23 cellular contexts compared by ENCODE assay signal in the genomic region with DNA sequence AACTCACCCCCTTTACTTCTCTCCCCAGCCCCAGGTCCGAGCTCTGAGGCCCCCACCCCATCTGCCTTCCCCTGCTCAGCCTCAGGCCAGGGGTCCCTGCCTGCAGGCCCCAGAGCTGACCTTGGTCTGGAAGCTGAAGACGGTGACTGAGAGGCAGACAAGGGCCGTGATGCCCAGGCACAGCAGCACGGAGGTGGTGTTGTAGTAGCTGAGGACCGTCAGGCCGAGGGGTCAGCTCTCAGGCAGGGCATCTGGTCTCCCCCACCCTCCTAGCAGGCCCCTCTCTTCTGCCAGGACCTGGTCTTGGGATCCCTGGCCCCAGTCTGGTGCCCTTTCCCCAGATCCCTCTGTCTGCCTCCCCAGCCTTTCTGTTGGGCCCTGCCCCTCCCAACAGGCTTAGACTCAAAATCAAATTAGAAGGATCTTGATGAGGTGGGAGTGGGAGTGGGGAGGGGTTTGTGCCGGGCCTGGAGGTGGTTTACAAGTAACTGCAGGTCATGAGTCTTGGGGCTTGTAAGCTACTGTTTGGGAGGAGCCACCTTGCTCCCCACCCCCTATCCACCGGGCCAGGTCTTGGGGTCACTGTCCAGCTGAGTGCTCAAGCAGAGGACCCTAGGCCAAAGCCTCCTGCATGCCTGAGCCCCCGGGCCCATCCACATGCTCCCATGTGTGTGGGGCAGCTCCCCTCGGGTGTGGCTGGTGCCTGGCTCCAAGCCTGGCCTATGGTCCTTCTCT. TPM values are rescaled to one million over a fixed set of nuclear protein-coding genes. Genes with fewer than 3 reads are reported as not detected.
"Had no signal": no experiment of that assay in that cellular context is flagged by ENCODE, and none has a peak within 500 bp of the region (broad histone marks: within the 10 kb centered on the region; RNA-seq: fewer than 3 reads in every experiment).

No MANE protein-coding gene starts in this region.

- H3K27me3 ChIP-seq: pancreas, suprapubic skin had no signal

- DNase-seq: activated CD4-positive, alpha-beta memory T cell treated with anti-CD3 and anti-CD28 coated beads, Interleukin-2, amount 10 ng/mL, durations not matched to agents 7 days and 5 days; activated CD4-positive, alpha-beta T cell treated with anti-CD3 and anti-CD28 coated beads for 1 hour; activated CD4-positive, alpha-beta T cell treated with anti-CD3 and anti-CD28 coated beads, Interleukin-2, amount 10 ng/mL, durations not matched to agents 7 days and 5 days; activated CD8-positive, alpha-beta memory T cell treated with anti-CD3 and anti-CD28 coated beads, Interleukin-2, amount 50 U/mL, for 48 hours; activated gamma-delta T cell treated with Interleukin-2 at 50 U/mL for 16 hours; activated naive CD4-positive, alpha-beta T cell treated with anti-CD3 and anti-CD28 coated beads, Interleukin-2, amount 50 U/mL, for 16 hours; activated T-cell treated with anti-CD3 and anti-CD28 coated beads, Interleukin-2, amount 50 U/mL, for 24 hours; amniotic stem cell; central memory CD4-positive, alpha-beta T cell; foreskin keratinocyte; stimulated activated CD4-positive, alpha-beta T cell treated with anti-CD3 and anti-CD28 coated beads, Interleukin-15, amount 100 ng/mL, for 24 hours; stimulated activated CD4-positive, alpha-beta T cell treated with anti-CD3 and anti-CD28 coated beads, Interleukin-2, amount 100 ng/mL, for 24 hours; stimulated activated naive CD4-positive, alpha-beta T cell; T-helper 2 cell; tibial artery had no signal

- H3K4me3 ChIP-seq: esophagus muscularis mucosa, left lung, lung, mucosa of descending colon, pancreas, psoas muscle, suprapubic skin, tibial artery had no signal

- H3K4me1 ChIP-seq: esophagus muscularis mucosa, left lung, pancreas, psoas muscle, tibial artery had no signal

- H3K36me3 ChIP-seq: esophagus muscularis mucosa, left lung, neutrophil, pancreas, suprapubic skin, tibial artery had no signal

- H3K27ac ChIP-seq: esophagus muscularis mucosa, foreskin keratinocyte, left lung, neutrophil, psoas muscle, suprapubic skin, tibial artery had no signal

- H3K9me3 ChIP-seq: esophagus muscularis mucosa, left lung, mucosa of descending colon, neutrophil, pancreas, psoas muscle, suprapubic skin, tibial artery had no signal

RNA-seq across cellular contexts. Expression of a gene that starts 14.2 kb away (rescaled TPM):
- total RNA-seq: foreskin keratinocyte had no signal
- polyA plus RNA-seq: foreskin keratinocyte had no signal
